Comparison of ENCODE assay signal across 8 cellular contexts in genomic region chr20:25148181-25148981, GRCh38. TPM values are rescaled to one million over a fixed set of nuclear protein-coding genes. Genes with fewer than 3 reads are reported as not detected.
DNase-seq lines count a peak whose midpoint lies in the region; ATAC-seq and TF ChIP-seq lines count a peak whose summit lies in the region.

No MANE protein-coding gene starts in this region.

- no peaks in the 10 kb centered on the region for H3K9me3 Mint-ChIP-seq in Caco-2 (ENCODE audit: unreplicated experiment)

- no peak overlapping the region for H2BK15ac ChIP-seq in mesenchymal stem cell (ENCODE audit: low read depth, poor library complexity, severe bottlenecking)

- peaks cover 8% of the 10 kb centered on the region for H3K27me3 Mint-ChIP-seq in Caco-2 (ENCODE audit: insufficient read depth, unreplicated experiment)

- 27% methylated on average over 58 of the region's 61 CpGs for WGBS in mesenchymal stem cell

- peak overlapping the region; percentile 33 for H3K4me3 ChIP-seq in Caco-2 (ENCODE audit: low read depth, low read length)
- H3K4me3 ChIP-seq in colonic mucosa: peak overlapping the region; percentile 31
- peak overlapping the region; percentile 9 to 75 for H3K4me3 ChIP-seq in mesenchymal stem cell (ENCODE audit: insufficient read depth in 1 of 2, low read depth in 1 of 2, low read length in 2 of 2)

- no peak overlapping the region for H2BK120ac ChIP-seq in mesenchymal stem cell (ENCODE audit: low read depth, low read length)

- no peak overlapping the region for H4K91ac ChIP-seq in mesenchymal stem cell (ENCODE audit: low read length)

- DNase-seq in Caco-2 (peak in 1 of 2 experiments; percentile 32), colonic mucosa (peak; percentile 30), mesenchymal stem cell (peak; percentile 30)
- DNase-seq in activated CD4-positive, alpha-beta T cell treated with anti-CD3 and anti-CD28 coated beads for 48 hours: peak; percentile 75
- peak; percentile 33 to 49 for DNase-seq in stimulated activated CD8-positive, alpha-beta memory T cell treated with anti-CD3 and anti-CD28 coated beads, Interleukin-15, amount 100 ng/mL, for 4 hours (ENCODE audit: low read depth in 2 of 2)

- no peak overlapping the region for H3K14ac ChIP-seq in mesenchymal stem cell (ENCODE audit: low read length in 2 of 2)

- no peaks in the 10 kb centered on the region for H3K9me3 ChIP-seq in Caco-2
- H3K9me3 ChIP-seq in colonic mucosa: no peaks in the 10 kb centered on the region
- H3K9me3 ChIP-seq in mesenchymal stem cell (ENCODE audit: control insufficient read depth, low read length): no peaks in the 10 kb centered on the region

- POLR2A ChIA-PET in Caco-2 (lab: Charles Lee): no interaction called here

- H3K79me1 ChIP-seq in mesenchymal stem cell (replicated peaks; ENCODE audit: low read length, poor library complexity, severe bottlenecking): no peaks in the 10 kb centered on the region

- H3K27ac ChIP-seq in colonic mucosa: no peak overlapping the region
- H3K27ac ChIP-seq in mesenchymal stem cell (ENCODE audit: low read length, poor library complexity, severe bottlenecking): no peak overlapping the region

- intact Hi-C loops in Caco-2 (cut with micrococcal nuclease; ENCODE audit: unreplicated experiment): no loop called here
- intact Hi-C loops in colonic mucosa (cut with DNase I): no loop called here

- no peaks in the 10 kb centered on the region for H3K4me1 Mint-ChIP-seq in Caco-2 (ENCODE audit: low read depth, unreplicated experiment)

- no peak overlapping the region for H4K8ac ChIP-seq in mesenchymal stem cell (ENCODE audit: low read length)

- H3K18ac ChIP-seq in mesenchymal stem cell (ENCODE audit: low read depth in 1 of 2, low read length in 2 of 2): no peak overlapping the region

- peak overlapping the region in 1 of 2 donors; percentile 35 for H3K9ac ChIP-seq in colonic mucosa (ENCODE audit: low read depth in 2 of 2, low read length in 2 of 2)
- H3K9ac ChIP-seq in mesenchymal stem cell (ENCODE audit: low read length): peak overlapping the region; percentile 76

- no peak overlapping the region for H3K4ac ChIP-seq in mesenchymal stem cell (ENCODE audit: low read depth in 1 of 2, low read length in 2 of 2)

- CTCF ChIA-PET in Caco-2 (lab: Charles Lee): no interaction called here

- H3K36me3 ChIP-seq in Caco-2 (ENCODE audit: control insufficient read depth, insufficient read depth, low read length) (no peaks in the 10 kb centered on the region), colonic mucosa (no peaks in the 10 kb centered on the region), mesenchymal stem cell (ENCODE audit: control insufficient read depth in 1 of 2, insufficient read depth in 2 of 2, low read depth in 1 of 2, low read length in 2 of 2) (no peaks in the 10 kb centered on the region)

- H2AFZ ChIP-seq in mesenchymal stem cell (ENCODE audit: low read depth, low read length): peak overlapping the region; percentile 8

- H2BK12ac ChIP-seq in mesenchymal stem cell (ENCODE audit: low read length in 2 of 2): no peak overlapping the region

- H3K27me3 ChIP-seq in Caco-2 (replicated peaks; ENCODE audit: control insufficient read depth, insufficient read depth, low read length): no peaks in the 10 kb centered on the region
- H3K27me3 ChIP-seq in colonic mucosa: peaks cover 6% of the 10 kb centered on the region
- H3K27me3 ChIP-seq in mesenchymal stem cell (ENCODE audit: control insufficient read depth in 1 of 2, insufficient read depth in 1 of 2, low read length in 2 of 2): peaks cover 15 to 54% of the 10 kb centered on the region in 2 experiments

- H3K36me3 Mint-ChIP-seq in Caco-2 (ENCODE audit: insufficient read depth, unreplicated experiment): peaks cover 6% of the 10 kb centered on the region

- H2BK5ac ChIP-seq in mesenchymal stem cell (ENCODE audit: low read depth, low read length, poor library complexity, severe bottlenecking): no peak overlapping the region

- no peak for TF ChIP-seq CTCF in Caco-2 (IDR thresholded peaks at IDR 0.05; ENCODE audit: insufficient read depth in 1 of 2, low read depth in 1 of 2, low read length in 1 of 2, severe bottlenecking in 1 of 2, unreplicated experiment in 1 of 2)
- TF ChIP-seq CTCF in colonic mucosa (IDR thresholded peaks at IDR 0.05): no peak

- no peaks in the 10 kb centered on the region for H3K4me1 ChIP-seq in Caco-2
- peaks cover 4% of the 10 kb centered on the region for H3K4me1 ChIP-seq in colonic mucosa
- peaks cover 10% of the 10 kb centered on the region for H3K4me1 ChIP-seq in mesenchymal stem cell (ENCODE audit: control insufficient read depth, insufficient read depth, low read depth, low read length)

- H3K4me3 Mint-ChIP-seq in Caco-2 (ENCODE audit: unreplicated experiment): peak overlapping the region; percentile 69

- ATAC-seq in GM21367 (IDR thresholded peaks at IDR 0.05; ENCODE audit: unreplicated experiment): no peak
- no peak for ATAC-seq in HG03521 (IDR thresholded peaks at IDR 0.05; ENCODE audit: unreplicated experiment)
- no peak for ATAC-seq in HG03097 (IDR thresholded peaks at IDR 0.05; ENCODE audit: low FRiP score, unreplicated experiment)

- no peak overlapping the region for H3K23ac ChIP-seq in mesenchymal stem cell (ENCODE audit: low read length in 2 of 2)

- BruUV-seq in Caco-2 (replicated peaks; lab: Mats Ljungman, UMichigan): no TSS peak

- H3K4me2 ChIP-seq in mesenchymal stem cell (ENCODE audit: low read length, poor library complexity, severe bottlenecking): peak overlapping the region; percentile 59

- H2AK5ac ChIP-seq in mesenchymal stem cell (ENCODE audit: low read length, severe bottlenecking): no peak overlapping the region

- H3K27ac Mint-ChIP-seq in Caco-2 (ENCODE audit: unreplicated experiment): no peak overlapping the region

RNA-seq across cellular contexts. Expression of gene ENTPD6, which starts 47.1 kb away (rescaled TPM):
- total RNA-seq in Caco-2 (2022) (86.6 and 89.4 TPM in 2 replicates), colonic mucosa (100 to 1,000 TPM; 120 to 201 TPM)
- 29.8 TPM for polyA plus RNA-seq in mesenchymal stem cell (2013, experiment 1 of 2)
- 27.3 TPM for polyA plus RNA-seq in mesenchymal stem cell (2013, experiment 2 of 2)
